Comparison of ENCODE assay signal across 9 cellular contexts in the genomic region with DNA sequence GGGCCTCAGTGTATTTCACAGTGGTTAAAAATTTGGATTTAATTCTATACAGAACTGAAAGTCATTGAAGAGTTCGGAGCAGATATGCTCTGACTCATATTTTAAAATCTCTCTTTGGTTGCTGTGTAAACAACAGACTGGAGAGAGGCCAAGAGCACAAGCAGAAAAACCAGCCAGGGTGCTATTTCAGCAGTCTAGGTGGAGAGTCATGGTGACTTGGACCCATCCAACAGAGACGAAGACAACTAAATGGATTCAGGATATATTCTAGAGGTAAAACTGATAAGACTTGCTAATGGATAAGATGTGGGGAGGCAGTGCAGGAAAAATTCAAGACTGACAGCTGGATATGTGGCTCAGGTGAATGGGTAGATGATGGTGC.
DNase-seq lines count a peak whose midpoint lies in the region; ATAC-seq, FAIRE-seq and TF ChIP-seq lines count a peak whose summit lies in the region.
"Had no signal": no experiment of that assay in that cellular context is flagged by ENCODE, and none has a peak within 500 bp of the region (broad histone marks: within the 10 kb centered on the region; RNA-seq: fewer than 3 reads in every experiment).

No MANE protein-coding gene starts in this region.

- TF ChIP-seq POLR2A in A549 (IDR thresholded peaks at IDR 0.05; ENCODE audit: low read length) = no peak

- no peaks in the 10 kb centered on the region for H4K20me1 ChIP-seq in hepatocyte (ENCODE audit: insufficient read depth, poor library complexity, severe bottlenecking)

- TF ChIP-seq CTCF in A549 (IDR thresholded peaks at IDR 0.05) (no peak), hepatocyte (IDR thresholded peaks at IDR 0.05; ENCODE audit: poor library complexity) (no peak)

- H2AFZ ChIP-seq in hepatocyte = no peak overlapping the region

- FAIRE-seq in A549 (lab: Jason Lieb, UNC) = no peak

- ATAC-seq in A549 (peak; percentile 90 to 93), HG02884 (IDR thresholded peaks at IDR 0.05; ENCODE audit: unreplicated experiment) (no peak)

- H3K27ac ChIP-seq in A549 (peak overlapping the region; percentile 77 to 85), hepatocyte (peak overlapping the region; percentile 47)

- WGBS in A549 (ENCODE audit: missing lambda C conversion rate) = 2% methylated on average over 2 of the region's 2 CpGs
- WGBS in hepatocyte (ENCODE audit: low lambda C conversion rate, missing lambda C conversion rate) = 32% methylated on average over 2 of the region's 2 CpGs

- no peaks in the 10 kb centered on the region for H3K36me3 ChIP-seq in hepatocyte (replicated peaks; ENCODE audit: insufficient read depth, low read depth)

- H3K27me3 ChIP-seq in hepatocyte = no peaks in the 10 kb centered on the region

- peak overlapping the region; percentile 77 for H3K4me2 ChIP-seq in A549
- peak overlapping the region; percentile 39 for H3K4me2 ChIP-seq in hepatocyte

- TF ChIP-seq EP300 in A549 (IDR thresholded peaks at IDR 0.05) (no peak), Ishikawa (IDR thresholded peaks at IDR 0.05; ENCODE audit: borderline replicate concordance) (peak; percentile 85; the same call in 1 of the 2 replicates)

- no peak overlapping the region; the same call in 2 of the 3 replicates for H3K4me3 ChIP-seq in A549
- no peak overlapping the region for H3K4me3 ChIP-seq in hepatocyte

- no peaks in the 10 kb centered on the region for H3K9me2 ChIP-seq in hepatocyte (replicated peaks; ENCODE audit: insufficient read depth)

- CTCF ChIA-PET in A549 (lab: Yijun Ruan, JAX) = interaction anchor here (1.0 to 2.0 kb wide), 4 partner anchors 13 to 130 kb away, joined by 3 to 4 read pairs (median 4); no protein-coding TSS in a partner anchor

- TF ChIP-seq RAD21 in A549 (conservative IDR thresholded peaks at IDR 0.05 in 1 of 2, IDR thresholded peaks at IDR 0.05 in 1 of 2) (no peak; a peak in 1 of 5 replicates), Ishikawa (IDR thresholded peaks at IDR 0.05; ENCODE audit: low read depth) (0 out of 2 replicates have a peak, but pooled peaks have one; percentile 8)

- H3K4me1 ChIP-seq in A549 (peaks cover 74% of the 10 kb centered on the region), hepatocyte (ENCODE audit: insufficient read depth) (peaks cover 10% of the 10 kb centered on the region)

- DNase-seq in A549 (ENCODE audit: low read depth in 1 of 2, low spot score in 1 of 2) (peak; percentile 72 to 78), T1000 (lab: John Stamatoyannopoulos, UW) (peak; percentile 18), hepatocyte (ENCODE audit: low spot score) (peak; percentile 66), NOMO-1 (lab: John Stamatoyannopoulos, UW; ENCODE audit: unreplicated experiment in 2 of 2) (no peak), NCI-H187 (lab: John Stamatoyannopoulos, UW) (no peak), GM19240 (ENCODE audit: insufficient read length, low spot score) (no peak)
- DNase-seq: DND-41 had no signal

- H3K9me3 ChIP-seq in A549 = no peaks in the 10 kb centered on the region
- no peaks in the 10 kb centered on the region for H3K9me3 ChIP-seq in hepatocyte (ENCODE audit: low read depth)

- POLR2A ChIA-PET in A549 (lab: Yijun Ruan, JAX) = no interaction called here

- H3K79me2 ChIP-seq in hepatocyte = no peaks in the 10 kb centered on the region

TF ChIP-seq in A549, 52 proteins besides CTCF, POLR2A, EP300 and RAD21 (continues in another document):
- TF ChIP-seq FOSL2 (IDR thresholded peaks at IDR 0.05) = peak; percentile 73
- peak; percentile 88 for TF ChIP-seq FOSL2 (CRISPR knock-in tag; IDR thresholded peaks at IDR 0.05)
- peak; percentile 68 for TF ChIP-seq MAX (IDR thresholded peaks at IDR 0.05)
- TF ChIP-seq MAFK (IDR thresholded peaks at IDR 0.05; ENCODE audit: partially characterized antibody) = peak; percentile 44
- TF ChIP-seq NFE2L2 (conservative IDR thresholded peaks at IDR 0.05; ENCODE audit: low read length) = 0 out of 2 replicates have a peak, but pooled peaks have one; percentile 26
- TF ChIP-seq RNF2 (IDR thresholded peaks at IDR 0.05; ENCODE audit: borderline replicate concordance, low read depth) = no peak
- no peak for TF ChIP-seq ESRRA (IDR thresholded peaks at IDR 0.05; ENCODE audit: borderline replicate concordance, low read length)
- no peak for TF ChIP-seq KDM5A (IDR thresholded peaks at IDR 0.05)
- no peak for TF ChIP-seq HOXB13 (CRISPR knock-in tag; IDR thresholded peaks at IDR 0.05; ENCODE audit: low read depth)
- TF ChIP-seq POLR2AphosphoS2 (conservative IDR thresholded peaks at IDR 0.05; ENCODE audit: low read length) = no peak
- TF ChIP-seq MAZ (IDR thresholded peaks at IDR 0.05; ENCODE audit: borderline replicate concordance, low read depth, low read length) = no peak
- TF ChIP-seq CHD2 (IDR thresholded peaks at IDR 0.05; ENCODE audit: low read length, partially characterized antibody) = no peak
- no peak for TF ChIP-seq NR3C1 (IDR thresholded peaks at IDR 0.05)
- TF ChIP-seq HDAC2 (IDR thresholded peaks at IDR 0.05) = no peak
- TF ChIP-seq, protein P1, sequence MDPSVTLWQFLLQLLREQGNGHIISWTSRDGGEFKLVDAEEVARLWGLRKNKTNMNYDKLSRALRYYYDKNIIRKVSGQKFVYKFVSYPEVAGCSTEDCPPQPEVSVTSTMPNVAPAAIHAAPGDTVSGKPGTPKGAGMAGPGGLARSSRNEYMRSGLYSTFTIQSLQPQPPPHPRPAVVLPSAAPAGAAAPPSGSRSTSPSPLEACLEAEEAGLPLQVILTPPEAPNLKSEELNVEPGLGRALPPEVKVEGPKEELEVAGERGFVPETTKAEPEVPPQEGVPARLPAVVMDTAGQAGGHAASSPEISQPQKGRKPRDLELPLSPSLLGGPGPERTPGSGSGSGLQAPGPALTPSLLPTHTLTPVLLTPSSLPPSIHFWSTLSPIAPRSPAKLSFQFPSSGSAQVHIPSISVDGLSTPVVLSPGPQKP (IDR thresholded peaks at IDR 0.05; ENCODE audit: low read depth, low read length) = no peak
- no peak for TF ChIP-seq HOXA7 (CRISPR knock-in tag; IDR thresholded peaks at IDR 0.05)
- TF ChIP-seq SMC3 (IDR thresholded peaks at IDR 0.05) = no peak
- TF ChIP-seq MYC (IDR thresholded peaks at IDR 0.05; ENCODE audit: borderline replicate concordance, low read length) = no peak
- TF ChIP-seq KDM1A (IDR thresholded peaks at IDR 0.05; ENCODE audit: low read depth) = no peak
- peak; percentile 49; the same call in 1 of the 2 replicates for TF ChIP-seq GATA3 (IDR thresholded peaks at IDR 0.05; ENCODE audit: borderline replicate concordance)
- TF ChIP-seq JUN (IDR thresholded peaks at IDR 0.05) = 0 out of 5 replicates have a peak, but pooled peaks of 1 of the 2 experiments have one; percentile 34
- no peak for TF ChIP-seq RARB (CRISPR knock-in tag; IDR thresholded peaks at IDR 0.05)
- TF ChIP-seq EHMT2 (IDR thresholded peaks at IDR 0.05; ENCODE audit: low read depth) = no peak

TF ChIP-seq in Ishikawa, 13 proteins besides CTCF, POLR2A, EP300 and RAD21:
- TF ChIP-seq MAX (IDR thresholded peaks at IDR 0.05) = peak; percentile 80
- TF ChIP-seq, protein P2, sequence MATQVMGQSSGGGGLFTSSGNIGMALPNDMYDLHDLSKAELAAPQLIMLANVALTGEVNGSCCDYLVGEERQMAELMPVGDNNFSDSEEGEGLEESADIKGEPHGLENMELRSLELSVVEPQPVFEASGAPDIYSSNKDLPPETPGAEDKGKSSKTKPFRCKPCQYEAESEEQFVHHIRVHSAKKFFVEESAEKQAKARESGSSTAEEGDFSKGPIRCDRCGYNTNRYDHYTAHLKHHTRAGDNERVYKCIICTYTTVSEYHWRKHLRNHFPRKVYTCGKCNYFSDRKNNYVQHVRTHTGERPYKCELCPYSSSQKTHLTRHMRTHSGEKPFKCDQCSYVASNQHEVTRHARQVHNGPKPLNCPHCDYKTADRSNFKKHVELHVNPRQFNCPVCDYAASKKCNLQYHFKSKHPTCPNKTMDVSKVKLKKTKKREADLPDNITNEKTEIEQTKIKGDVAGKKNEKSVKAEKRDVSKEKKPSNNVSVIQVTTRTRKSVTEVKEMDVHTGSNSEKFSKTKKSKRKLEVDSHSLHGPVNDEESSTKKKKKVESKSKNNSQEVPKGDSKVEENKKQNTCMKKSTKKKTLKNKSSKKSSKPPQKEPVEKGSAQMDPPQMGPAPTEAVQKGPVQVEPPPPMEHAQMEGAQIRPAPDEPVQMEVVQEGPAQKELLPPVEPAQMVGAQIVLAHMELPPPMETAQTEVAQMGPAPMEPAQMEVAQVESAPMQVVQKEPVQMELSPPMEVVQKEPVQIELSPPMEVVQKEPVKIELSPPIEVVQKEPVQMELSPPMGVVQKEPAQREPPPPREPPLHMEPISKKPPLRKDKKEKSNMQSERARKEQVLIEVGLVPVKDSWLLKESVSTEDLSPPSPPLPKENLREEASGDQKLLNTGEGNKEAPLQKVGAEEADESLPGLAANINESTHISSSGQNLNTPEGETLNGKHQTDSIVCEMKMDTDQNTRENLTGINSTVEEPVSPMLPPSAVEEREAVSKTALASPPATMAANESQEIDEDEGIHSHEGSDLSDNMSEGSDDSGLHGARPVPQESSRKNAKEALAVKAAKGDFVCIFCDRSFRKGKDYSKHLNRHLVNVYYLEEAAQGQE (IDR thresholded peaks at IDR 0.05; ENCODE audit: low read depth) = peak; percentile 7; the same call in 1 of the 2 replicates
- peak; percentile 98 for TF ChIP-seq NFIC (IDR thresholded peaks at IDR 0.05)
- TF ChIP-seq EGR1 (IDR thresholded peaks at IDR 0.05) = no peak
- peak; percentile 62; the same call in 1 of the 2 replicates for TF ChIP-seq CEBPB (IDR thresholded peaks at IDR 0.05)
- TF ChIP-seq ZBTB7A (IDR thresholded peaks at IDR 0.05; ENCODE audit: low read depth) = no peak
- TF ChIP-seq USF1 (IDR thresholded peaks at IDR 0.05) = no peak
- TF ChIP-seq TAF1 (IDR thresholded peaks at IDR 0.05; ENCODE audit: low read depth) = no peak
- TF ChIP-seq CREB1 (IDR thresholded peaks at IDR 0.05; ENCODE audit: low read depth) = no peak
- TF ChIP-seq TCF12 (IDR thresholded peaks at IDR 0.05; ENCODE audit: low read depth) = peak; percentile 87
- TF ChIP-seq FOXM1 (IDR thresholded peaks at IDR 0.05; ENCODE audit: borderline replicate concordance, low read depth) = peak; percentile 71; the same call in 1 of the 2 replicates
- TF ChIP-seq YY1 (IDR thresholded peaks at IDR 0.05; ENCODE audit: low read depth) = peak; percentile 55
- peak; percentile 73; the same call in 1 of the 2 replicates for TF ChIP-seq TEAD4 (IDR thresholded peaks at IDR 0.05)

Comparison
In these comparisons a context has a peak if more than half of its experiments do, and no peak if none do; other contexts are left out.
1. DNase-seq: peak in A549 (2 of 2), T1000 (single experiment) and hepatocyte (single experiment); none in NOMO-1 (0 of 2), NCI-H187 (0 of 2) and GM19240 (single experiment).